1 cellular context compared by ENCODE assay signal in the genomic region with DNA sequence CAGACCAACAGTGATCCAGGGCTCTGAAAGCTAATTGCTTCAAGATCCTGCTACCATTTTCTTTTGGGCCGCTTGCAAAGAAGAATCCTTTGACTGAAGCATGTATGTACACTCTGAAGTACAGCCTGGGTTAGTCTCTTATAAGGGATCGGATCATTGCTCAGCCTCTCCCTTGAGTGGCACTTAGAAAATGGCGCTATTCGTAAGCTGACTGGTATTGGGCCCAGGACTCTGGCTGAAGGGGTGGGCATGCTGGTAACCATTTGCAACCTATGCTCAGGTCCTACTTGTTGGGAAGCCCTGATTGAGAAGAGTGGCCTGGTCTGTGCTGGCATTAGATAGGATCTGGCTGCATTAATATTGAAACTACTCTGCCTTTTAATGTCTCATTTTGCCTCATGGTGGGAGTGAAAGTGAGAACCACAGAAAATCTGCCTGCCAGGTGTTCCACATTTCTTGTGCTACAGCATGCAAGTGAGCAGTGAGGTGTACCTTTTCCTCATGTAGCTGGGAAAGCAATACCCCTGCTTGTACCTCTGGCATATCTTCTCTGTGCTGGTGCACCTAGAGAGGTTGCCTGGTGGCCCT.
TF ChIP-seq lines count a peak whose summit lies in the region.

No MANE protein-coding gene starts in this region.

TF ChIP-seq in GM12878, 131 proteins besides CTCF, POLR2A, EP300 and RAD21 (continued from another document and continues in another):
- TF ChIP-seq, protein P1, sequence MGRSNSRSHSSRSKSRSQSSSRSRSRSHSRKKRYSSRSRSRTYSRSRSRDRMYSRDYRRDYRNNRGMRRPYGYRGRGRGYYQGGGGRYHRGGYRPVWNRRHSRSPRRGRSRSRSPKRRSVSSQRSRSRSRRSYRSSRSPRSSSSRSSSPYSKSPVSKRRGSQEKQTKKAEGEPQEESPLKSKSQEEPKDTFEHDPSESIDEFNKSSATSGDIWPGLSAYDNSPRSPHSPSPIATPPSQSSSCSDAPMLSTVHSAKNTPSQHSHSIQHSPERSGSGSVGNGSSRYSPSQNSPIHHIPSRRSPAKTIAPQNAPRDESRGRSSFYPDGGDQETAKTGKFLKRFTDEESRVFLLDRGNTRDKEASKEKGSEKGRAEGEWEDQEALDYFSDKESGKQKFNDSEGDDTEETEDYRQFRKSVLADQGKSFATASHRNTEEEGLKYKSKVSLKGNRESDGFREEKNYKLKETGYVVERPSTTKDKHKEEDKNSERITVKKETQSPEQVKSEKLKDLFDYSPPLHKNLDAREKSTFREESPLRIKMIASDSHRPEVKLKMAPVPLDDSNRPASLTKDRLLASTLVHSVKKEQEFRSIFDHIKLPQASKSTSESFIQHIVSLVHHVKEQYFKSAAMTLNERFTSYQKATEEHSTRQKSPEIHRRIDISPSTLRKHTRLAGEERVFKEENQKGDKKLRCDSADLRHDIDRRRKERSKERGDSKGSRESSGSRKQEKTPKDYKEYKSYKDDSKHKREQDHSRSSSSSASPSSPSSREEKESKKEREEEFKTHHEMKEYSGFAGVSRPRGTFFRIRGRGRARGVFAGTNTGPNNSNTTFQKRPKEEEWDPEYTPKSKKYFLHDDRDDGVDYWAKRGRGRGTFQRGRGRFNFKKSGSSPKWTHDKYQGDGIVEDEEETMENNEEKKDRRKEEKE (IDR thresholded peaks at IDR 0.05), result no peak
- peak; percentile 38 to 57; a peak in 2 of 4 replicates for TF ChIP-seq BHLHE40 (IDR thresholded peaks at IDR 0.05; ENCODE audit: borderline replicate concordance in 1 of 2, low read depth in 2 of 2, low read length in 1 of 2)
- TF ChIP-seq ZNF274 (IDR thresholded peaks at IDR 0.05; ENCODE audit: insufficient read depth, insufficient read length), result no peak
- TF ChIP-seq JUND (IDR thresholded peaks at IDR 0.05; ENCODE audit: low read depth, low read length), result no peak
- TF ChIP-seq PRDM15 (CRISPR knock-in tag; IDR thresholded peaks at IDR 0.05), result no peak
- TF ChIP-seq SIN3A (IDR thresholded peaks at IDR 0.05; ENCODE audit: low read depth, low read length), result no peak
- no peak for TF ChIP-seq FOS (IDR thresholded peaks at IDR 0.05; ENCODE audit: borderline replicate concordance, extremely low read depth, insufficient read length)
- TF ChIP-seq, protein P2, sequence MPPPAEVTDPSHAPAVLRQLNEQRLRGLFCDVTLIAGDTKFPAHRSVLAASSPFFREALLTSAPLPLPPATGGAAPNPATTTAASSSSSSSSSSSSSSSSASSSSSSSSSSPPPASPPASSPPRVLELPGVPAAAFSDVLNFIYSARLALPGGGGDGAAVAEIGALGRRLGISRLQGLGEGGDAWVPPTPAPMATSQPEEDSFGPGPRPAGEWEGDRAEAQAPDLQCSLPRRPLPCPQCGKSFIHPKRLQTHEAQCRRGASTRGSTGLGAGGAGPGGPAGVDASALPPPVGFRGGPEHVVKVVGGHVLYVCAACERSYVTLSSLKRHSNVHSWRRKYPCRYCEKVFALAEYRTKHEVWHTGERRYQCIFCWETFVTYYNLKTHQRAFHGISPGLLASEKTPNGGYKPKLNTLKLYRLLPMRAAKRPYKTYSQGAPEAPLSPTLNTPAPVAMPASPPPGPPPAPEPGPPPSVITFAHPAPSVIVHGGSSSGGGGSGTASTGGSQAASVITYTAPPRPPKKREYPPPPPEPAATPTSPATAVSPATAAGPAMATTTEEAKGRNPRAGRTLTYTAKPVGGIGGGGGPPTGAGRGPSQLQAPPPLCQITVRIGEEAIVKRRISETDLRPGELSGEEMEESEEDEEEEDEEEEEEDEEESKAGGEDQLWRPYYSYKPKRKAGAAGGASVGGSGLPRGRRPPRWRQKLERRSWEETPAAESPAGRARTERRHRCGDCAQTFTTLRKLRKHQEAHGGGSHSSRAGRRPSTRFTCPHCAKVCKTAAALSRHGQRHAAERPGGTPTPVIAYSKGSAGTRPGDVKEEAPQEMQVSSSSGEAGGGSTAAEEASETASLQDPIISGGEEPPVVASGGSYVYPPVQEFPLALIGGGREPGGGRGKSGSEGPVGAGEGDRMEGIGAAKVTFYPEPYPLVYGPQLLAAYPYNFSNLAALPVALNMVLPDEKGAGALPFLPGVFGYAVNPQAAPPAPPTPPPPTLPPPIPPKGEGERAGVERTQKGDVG (CRISPR knock-in tag; IDR thresholded peaks at IDR 0.05), result no peak
- no peak for TF ChIP-seq SREBF2 (IDR thresholded peaks at IDR 0.05; ENCODE audit: low read length)
- TF ChIP-seq TCF7 (IDR thresholded peaks at IDR 0.05; ENCODE audit: borderline replicate concordance), result peak; percentile 51; the same call in 1 of the 2 replicates
- TF ChIP-seq ZBTB40 (IDR thresholded peaks at IDR 0.05; ENCODE audit: borderline replicate concordance), result no peak
- TF ChIP-seq BCL11A (IDR thresholded peaks at IDR 0.05; ENCODE audit: low read depth, low read length), result peak; percentile 90
- TF ChIP-seq FOXK2 (IDR thresholded peaks at IDR 0.05), result no peak
- no peak for TF ChIP-seq HDAC2 (IDR thresholded peaks at IDR 0.05)
- no peak for TF ChIP-seq NRF1 (conservative IDR thresholded peaks at IDR 0.05; ENCODE audit: low read depth, low read length)
- TF ChIP-seq SIX5 (IDR thresholded peaks at IDR 0.05; ENCODE audit: low read depth, low read length, severe bottlenecking), result no peak
- peak; percentile 92 for TF ChIP-seq JUNB (IDR thresholded peaks at IDR 0.05)
- TF ChIP-seq, protein P3, sequence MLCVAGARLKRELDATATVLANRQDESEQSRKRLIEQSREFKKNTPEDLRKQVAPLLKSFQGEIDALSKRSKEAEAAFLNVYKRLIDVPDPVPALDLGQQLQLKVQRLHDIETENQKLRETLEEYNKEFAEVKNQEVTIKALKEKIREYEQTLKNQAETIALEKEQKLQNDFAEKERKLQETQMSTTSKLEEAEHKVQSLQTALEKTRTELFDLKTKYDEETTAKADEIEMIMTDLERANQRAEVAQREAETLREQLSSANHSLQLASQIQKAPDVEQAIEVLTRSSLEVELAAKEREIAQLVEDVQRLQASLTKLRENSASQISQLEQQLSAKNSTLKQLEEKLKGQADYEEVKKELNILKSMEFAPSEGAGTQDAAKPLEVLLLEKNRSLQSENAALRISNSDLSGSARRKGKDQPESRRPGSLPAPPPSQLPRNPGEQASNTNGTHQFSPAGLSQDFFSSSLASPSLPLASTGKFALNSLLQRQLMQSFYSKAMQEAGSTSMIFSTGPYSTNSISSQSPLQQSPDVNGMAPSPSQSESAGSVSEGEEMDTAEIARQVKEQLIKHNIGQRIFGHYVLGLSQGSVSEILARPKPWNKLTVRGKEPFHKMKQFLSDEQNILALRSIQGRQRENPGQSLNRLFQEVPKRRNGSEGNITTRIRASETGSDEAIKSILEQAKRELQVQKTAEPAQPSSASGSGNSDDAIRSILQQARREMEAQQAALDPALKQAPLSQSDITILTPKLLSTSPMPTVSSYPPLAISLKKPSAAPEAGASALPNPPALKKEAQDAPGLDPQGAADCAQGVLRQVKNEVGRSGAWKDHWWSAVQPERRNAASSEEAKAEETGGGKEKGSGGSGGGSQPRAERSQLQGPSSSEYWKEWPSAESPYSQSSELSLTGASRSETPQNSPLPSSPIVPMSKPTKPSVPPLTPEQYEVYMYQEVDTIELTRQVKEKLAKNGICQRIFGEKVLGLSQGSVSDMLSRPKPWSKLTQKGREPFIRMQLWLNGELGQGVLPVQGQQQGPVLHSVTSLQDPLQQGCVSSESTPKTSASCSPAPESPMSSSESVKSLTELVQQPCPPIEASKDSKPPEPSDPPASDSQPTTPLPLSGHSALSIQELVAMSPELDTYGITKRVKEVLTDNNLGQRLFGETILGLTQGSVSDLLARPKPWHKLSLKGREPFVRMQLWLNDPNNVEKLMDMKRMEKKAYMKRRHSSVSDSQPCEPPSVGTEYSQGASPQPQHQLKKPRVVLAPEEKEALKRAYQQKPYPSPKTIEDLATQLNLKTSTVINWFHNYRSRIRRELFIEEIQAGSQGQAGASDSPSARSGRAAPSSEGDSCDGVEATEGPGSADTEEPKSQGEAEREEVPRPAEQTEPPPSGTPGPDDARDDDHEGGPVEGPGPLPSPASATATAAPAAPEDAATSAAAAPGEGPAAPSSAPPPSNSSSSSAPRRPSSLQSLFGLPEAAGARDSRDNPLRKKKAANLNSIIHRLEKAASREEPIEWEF (IDR thresholded peaks at IDR 0.05; ENCODE audit: insufficient replicate concordance, low read depth, low read length), result no peak
- peak; percentile 34 for TF ChIP-seq MEF2B (IDR thresholded peaks at IDR 0.05; ENCODE audit: partially characterized antibody, poor library complexity, severe bottlenecking)
- TF ChIP-seq, protein P4, sequence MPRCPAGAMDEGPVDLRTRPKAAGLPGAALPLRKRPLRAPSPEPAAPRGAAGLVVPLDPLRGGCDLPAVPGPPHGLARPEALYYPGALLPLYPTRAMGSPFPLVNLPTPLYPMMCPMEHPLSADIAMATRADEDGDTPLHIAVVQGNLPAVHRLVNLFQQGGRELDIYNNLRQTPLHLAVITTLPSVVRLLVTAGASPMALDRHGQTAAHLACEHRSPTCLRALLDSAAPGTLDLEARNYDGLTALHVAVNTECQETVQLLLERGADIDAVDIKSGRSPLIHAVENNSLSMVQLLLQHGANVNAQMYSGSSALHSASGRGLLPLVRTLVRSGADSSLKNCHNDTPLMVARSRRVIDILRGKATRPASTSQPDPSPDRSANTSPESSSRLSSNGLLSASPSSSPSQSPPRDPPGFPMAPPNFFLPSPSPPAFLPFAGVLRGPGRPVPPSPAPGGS (IDR thresholded peaks at IDR 0.05; ENCODE audit: borderline replicate concordance, insufficient read depth, low read depth, low read length, poor library complexity, severe bottlenecking), result peak; percentile 76
- TF ChIP-seq SP1 (IDR thresholded peaks at IDR 0.05; ENCODE audit: low read depth, low read length), result no peak
- no peak for TF ChIP-seq IRF3 (IDR thresholded peaks at IDR 0.05)
- TF ChIP-seq POLR2AphosphoS5 (IDR thresholded peaks at IDR 0.05; ENCODE audit: low read length), result no peak
- TF ChIP-seq CBFB (IDR thresholded peaks at IDR 0.05; ENCODE audit: low read depth), result 0 out of 2 replicates have a peak, but pooled peaks have one; percentile 74
- TF ChIP-seq RB1 (IDR thresholded peaks at IDR 0.05; ENCODE audit: borderline replicate concordance), result no peak
- no peak for TF ChIP-seq ZSCAN29 (IDR thresholded peaks at IDR 0.05)
